ENCODE assay signal across 8 cellular contexts in the genomic region with DNA sequence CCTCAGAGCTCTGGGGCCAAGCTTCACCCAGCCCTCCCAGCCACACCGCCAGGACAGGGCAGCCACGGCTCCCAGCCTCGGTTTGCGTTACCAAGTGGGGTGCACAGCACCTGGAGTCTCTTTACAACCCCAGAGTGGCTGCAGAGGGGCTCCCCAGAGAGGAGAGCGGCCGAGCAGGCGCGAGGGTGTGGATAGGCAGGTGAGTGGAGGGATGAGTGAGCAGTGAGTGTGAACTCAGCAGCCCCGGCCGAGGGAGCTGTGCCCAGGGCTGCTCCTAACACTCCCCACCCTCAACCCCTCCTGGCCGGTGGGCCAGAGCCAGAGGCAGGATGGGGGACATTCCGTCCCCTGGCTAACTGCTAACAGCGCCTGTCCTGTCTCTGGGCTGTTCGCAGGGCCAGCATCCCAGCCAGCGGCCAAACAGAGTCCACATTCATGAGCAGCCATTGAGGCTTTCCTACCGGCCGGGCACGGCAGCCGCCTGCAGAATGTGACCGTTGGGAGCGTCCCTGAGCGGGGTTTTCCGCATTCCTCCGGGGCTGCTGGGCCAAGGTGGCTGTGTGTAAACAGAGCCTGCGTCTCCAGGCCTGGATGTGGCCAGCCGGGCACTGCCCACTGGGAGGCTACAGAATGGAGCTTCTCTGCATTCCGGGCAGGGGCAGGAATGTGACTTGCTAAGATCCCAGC. TPM values are rescaled to one million over a fixed set of nuclear protein-coding genes. Genes with fewer than 3 reads are reported as not detected.
DNase-seq lines count a peak whose midpoint lies in the region; ATAC-seq, FAIRE-seq and TF ChIP-seq lines count a peak whose summit lies in the region.

No MANE protein-coding gene starts in this region.

- H3K36me3 ChIP-seq in BE2C, result no peaks in the 10 kb centered on the region

- no peaks in the 10 kb centered on the region for H3K4me1 ChIP-seq in BE2C

- no peak overlapping the region for H3K4me3 ChIP-seq in BE2C (ENCODE audit: low read depth, low read length)

- TF ChIP-seq POLR2A in GM12892 (IDR thresholded peaks at IDR 0.05; ENCODE audit: low read depth, low read length), result no peak

- H3K27me3 Mint-ChIP-seq in activated CD4-positive, alpha-beta memory T cell treated with anti-CD3 and anti-CD28 coated beads, Interleukin-2, amount 10 ng/mL, durations not matched to agents 7 days and 5 days, result peaks cover 18% of the 10 kb centered on the region

- H3K4me1 Mint-ChIP-seq in activated CD4-positive, alpha-beta memory T cell treated with anti-CD3 and anti-CD28 coated beads, Interleukin-2, amount 10 ng/mL, durations not matched to agents 7 days and 5 days, result no peaks in the 10 kb centered on the region

- ATAC-seq in activated naive CD4-positive, alpha-beta T cell treated with anti-CD3 and anti-CD28 coated beads, Interleukin-2, amount 50 U/mL, for 72 hours, result no peak

- DNase-seq in ELF-1 (ENCODE audit: low read depth, low spot score), result peak; percentile 71
- peak; percentile 90 for DNase-seq in astrocyte of the hippocampus (ENCODE audit: low read depth, low spot score)
- peak; percentile 68 for DNase-seq in islet precursor cell
- peak; percentile 79 for DNase-seq in renal cortical epithelial cell (ENCODE audit: low read depth)
- DNase-seq in BE2C, result no peak
- DNase-seq in GM12892 (ENCODE audit: insufficient read length), result no peak
- DNase-seq in activated naive CD4-positive, alpha-beta T cell treated with anti-CD3 and anti-CD28 coated beads, Interleukin-2, amount 50 U/mL, for 72 hours (ENCODE audit: low spot score in 2 of 2), result no peak
- no peak for DNase-seq in activated CD4-positive, alpha-beta memory T cell treated with anti-CD3 and anti-CD28 coated beads, Interleukin-2, amount 10 ng/mL, durations not matched to agents 7 days and 5 days

- POLR2A ChIA-PET in activated CD4-positive, alpha-beta memory T cell treated with anti-CD3 and anti-CD28 coated beads, Interleukin-2, amount 10 ng/mL, durations not matched to agents 7 days and 5 days (lab: Charles Lee), result no interaction called here

- no peaks in the 10 kb centered on the region for H3K9me3 Mint-ChIP-seq in activated naive CD4-positive, alpha-beta T cell treated with anti-CD3 and anti-CD28 coated beads, Interleukin-2, amount 50 U/mL, for 72 hours
- H3K9me3 Mint-ChIP-seq in activated CD4-positive, alpha-beta memory T cell treated with anti-CD3 and anti-CD28 coated beads, Interleukin-2, amount 10 ng/mL, durations not matched to agents 7 days and 5 days, result no peaks in the 10 kb centered on the region

- no peak overlapping the region for H3K4me3 Mint-ChIP-seq in activated CD4-positive, alpha-beta memory T cell treated with anti-CD3 and anti-CD28 coated beads, Interleukin-2, amount 10 ng/mL, durations not matched to agents 7 days and 5 days

- H3K9me3 ChIP-seq in BE2C, result no peaks in the 10 kb centered on the region

- peaks cover 46% of the 10 kb centered on the region for H3K27me3 ChIP-seq in BE2C

- CTCF ChIA-PET in activated CD4-positive, alpha-beta memory T cell treated with anti-CD3 and anti-CD28 coated beads, Interleukin-2, amount 10 ng/mL, durations not matched to agents 7 days and 5 days (lab: Charles Lee), result no interaction called here

- H3K36me3 Mint-ChIP-seq in activated naive CD4-positive, alpha-beta T cell treated with anti-CD3 and anti-CD28 coated beads, Interleukin-2, amount 50 U/mL, for 72 hours, result no peaks in the 10 kb centered on the region
- H3K36me3 Mint-ChIP-seq in activated CD4-positive, alpha-beta memory T cell treated with anti-CD3 and anti-CD28 coated beads, Interleukin-2, amount 10 ng/mL, durations not matched to agents 7 days and 5 days (ENCODE audit: low read depth), result no peaks in the 10 kb centered on the region

- FAIRE-seq in GM12892 (lab: Jason Lieb, UNC), result no peak

- TF ChIP-seq CTCF in BE2C (IDR thresholded peaks at IDR 0.05; ENCODE audit: low read depth, low read length), result no peak

- H3K27ac Mint-ChIP-seq in activated naive CD4-positive, alpha-beta T cell treated with anti-CD3 and anti-CD28 coated beads, Interleukin-2, amount 50 U/mL, for 72 hours, result no peak overlapping the region
- no peak overlapping the region for H3K27ac Mint-ChIP-seq in activated CD4-positive, alpha-beta memory T cell treated with anti-CD3 and anti-CD28 coated beads, Interleukin-2, amount 10 ng/mL, durations not matched to agents 7 days and 5 days

RNA-seq across cellular contexts. Expression of a gene that starts 5.3 kb away (rescaled TPM):
- 0.35 and 0.80 TPM in 2 replicates for total RNA-seq in renal cortical epithelial cell
- polyA plus RNA-seq in BE2C (2012; ENCODE audit: insufficient read depth, insufficient read length, low read depth), result not detected
- 0.06 TPM for polyA plus RNA-seq in GM12892 (2012; ENCODE audit: missing spikeins)
- under 1 TPM; 0.07 to 0.54 TPM for total RNA-seq in activated naive CD4-positive, alpha-beta T cell treated with anti-CD3 and anti-CD28 coated beads, Interleukin-2, amount 50 U/mL, for 72 hours
- total RNA-seq in activated CD4-positive, alpha-beta memory T cell treated with anti-CD3 and anti-CD28 coated beads, Interleukin-2, amount 10 ng/mL, durations not matched to agents 7 days and 5 days, result under 1 TPM; 0.23 to 0.28 TPM

Comparison
In these comparisons a context has a peak if more than half of its experiments do, and no peak if none do; other contexts are left out.
1. DNase-seq: peak in ELF-1 (single experiment), astrocyte of the hippocampus (single experiment), islet precursor cell (single experiment) and renal cortical epithelial cell (single experiment); none in BE2C (single experiment), GM12892 (single experiment), activated naive CD4-positive, alpha-beta T cell treated with anti-CD3 and anti-CD28 coated beads, Interleukin-2, amount 50 U/mL, for 72 hours (0 of 2) and activated CD4-positive, alpha-beta memory T cell treated with anti-CD3 and anti-CD28 coated beads, Interleukin-2, amount 10 ng/mL, durations not matched to agents 7 days and 5 days (single experiment).